In the genomic region with DNA sequence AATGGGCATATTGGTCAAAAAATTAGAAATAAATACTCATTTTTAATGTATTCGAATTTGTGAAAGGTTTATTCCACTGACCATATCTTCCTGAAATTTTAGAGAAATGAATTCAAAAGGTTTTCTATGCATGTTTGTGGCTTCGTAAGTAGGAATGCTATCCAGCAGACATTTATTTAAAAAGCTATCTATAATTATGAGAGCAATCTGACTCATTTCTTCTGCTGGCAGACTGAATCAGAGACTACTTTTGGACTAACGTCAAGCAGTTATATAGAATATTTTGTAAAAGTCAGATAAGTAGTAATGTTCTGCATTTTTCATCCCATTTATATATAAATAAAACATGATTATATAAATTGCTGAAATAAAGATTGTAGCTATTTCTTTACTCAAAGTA, we compare ENCODE assay signal across 16 cellular contexts.
DNase-seq lines count a peak whose midpoint lies in the region; ATAC-seq and TF ChIP-seq lines count a peak whose summit lies in the region.
"Had no signal": no experiment of that assay in that cellular context is flagged by ENCODE, and none has a peak within 500 bp of the region (broad histone marks: within the 10 kb centered on the region; RNA-seq: fewer than 3 reads in every experiment).

No MANE protein-coding gene starts in this region.

- no peak for TF ChIP-seq CTCF in fibroblast of the aortic adventitia (IDR thresholded peaks at IDR 0.05; ENCODE audit: insufficient read depth, low read length)

- no peak overlapping the region for H3K4me3 ChIP-seq in fibroblast of the aortic adventitia (ENCODE audit: low read depth, low read length)
- H3K4me3 ChIP-seq: skin epidermis, tibial artery had no signal

- DNase-seq in HS-5 (ENCODE audit: low read depth) (peak; percentile 35), amniotic stem cell (lab: John Stamatoyannopoulos, UW) (peak; percentile 42), fibroblast of the aortic adventitia (ENCODE audit: low read depth) (peak; percentile 90), NCI-H446 (lab: John Stamatoyannopoulos, UW) (no peak), 8988T (no peak)
- no peak for DNase-seq in activated CD4-positive, alpha-beta T cell treated with anti-CD3 and anti-CD28 coated beads, Interleukin-2, amount 50 U/mL, for 1 hour
- DNase-seq: activated CD8-positive, alpha-beta memory T cell treated with anti-CD3 and anti-CD28 coated beads, Interleukin-2, amount 50 U/mL, for 4 hours; CD4-positive, CD25-positive, alpha-beta regulatory T cell; DND-41; foreskin melanocyte; NCI-H2171 treated with DMSO at 0.1 percent for 48 hours; T-helper 2 cell; tibial artery had no signal

- ATAC-seq in HG02840 (IDR thresholded peaks at IDR 0.05; ENCODE audit: low FRiP score, unreplicated experiment) = no peak
- ATAC-seq: left lobe of liver had no signal

Comparison
In these comparisons a context has a peak if more than half of its experiments do, and no peak if none do; other contexts are left out.
1. DNase-seq: peak in HS-5 (single experiment), amniotic stem cell (single experiment) and fibroblast of the aortic adventitia (single experiment); none in NCI-H446 (0 of 2), activated CD4-positive, alpha-beta T cell treated with anti-CD3 and anti-CD28 coated beads, Interleukin-2, amount 50 U/mL, for 1 hour (single experiment) and 8988T (single experiment).